Comparison of ENCODE assay signal across 13 cellular contexts in the genomic region with DNA sequence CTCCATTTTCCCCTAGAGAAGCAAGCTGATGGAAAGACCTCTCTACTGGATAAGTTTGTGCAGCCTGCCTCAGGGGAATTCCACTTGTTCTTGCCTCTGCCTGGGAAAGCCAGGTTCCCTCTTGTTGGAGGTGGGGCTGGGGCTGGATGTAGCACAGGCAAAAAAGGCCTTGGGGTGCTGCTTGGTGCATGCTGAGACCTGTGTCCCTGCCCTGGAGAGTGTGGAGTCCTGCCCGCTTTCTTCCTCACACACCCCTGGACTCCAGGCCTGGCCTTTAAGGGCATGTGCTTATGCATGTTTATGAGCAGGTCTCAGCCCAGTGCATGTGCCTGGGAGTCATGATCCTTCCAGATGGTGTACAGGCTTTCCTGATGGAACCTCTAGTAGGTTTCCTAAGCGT. TPM values are rescaled to one million over a fixed set of nuclear protein-coding genes. Genes with fewer than 3 reads are reported as not detected.
DNase-seq lines count a peak whose midpoint lies in the region; ATAC-seq and TF ChIP-seq lines count a peak whose summit lies in the region.
"Had no signal": no experiment of that assay in that cellular context is flagged by ENCODE, and none has a peak within 500 bp of the region (broad histone marks: within the 10 kb centered on the region; RNA-seq: fewer than 3 reads in every experiment).

No MANE protein-coding gene starts in this region.

- H3K4me1 Mint-ChIP-seq in activated CD4-positive, alpha-beta T cell treated with anti-CD3 and anti-CD28 coated beads for 36 hours, result peaks cover 8% of the 10 kb centered on the region

- H3K27ac ChIP-seq in ascending aorta (peak overlapping the region; percentile 63 to 64), thoracic aorta (peak overlapping the region; percentile 45 to 58)

- no peak for DNase-seq in activated CD4-positive, alpha-beta T cell treated with anti-CD3 and anti-CD28 coated beads for 36 hours
- DNase-seq in activated CD4-positive, alpha-beta T cell treated with anti-CD3 and anti-CD28 coated beads, Interleukin-2, amount 50 U/mL, for 4 hours, result no peak
- DNase-seq in ascending aorta (ENCODE audit: low spot score in 2 of 2) (no peak), islet precursor cell (peak; percentile 85), thoracic aorta (ENCODE audit: low spot score) (no peak), C1 segment of cervical spinal cord (lab: John Stamatoyannopoulos, UW) (no peak)
- DNase-seq in stimulated activated naive CD4-positive, alpha-beta T cell treated with Interleukin-2 at 50 U/mL for 16 hours (lab: John Stamatoyannopoulos, UW), result no peak
- DNase-seq: activated CD8-positive, alpha-beta memory T cell treated with anti-CD3 and anti-CD28 coated beads, Interleukin-2, amount 50 U/mL, for 4 hours; GOT3; NCI-H69; SHP77; transverse colon had no signal

- H3K9me3 Mint-ChIP-seq in activated CD4-positive, alpha-beta T cell treated with anti-CD3 and anti-CD28 coated beads for 36 hours (ENCODE audit: low read depth), result no peaks in the 10 kb centered on the region

- H3K9me3 ChIP-seq in ascending aorta (no peaks in the 10 kb centered on the region), thoracic aorta (no peaks in the 10 kb centered on the region)
- H3K9me3 ChIP-seq: transverse colon had no signal

- CTCF ChIA-PET in activated CD4-positive, alpha-beta T cell treated with anti-CD3 and anti-CD28 coated beads for 36 hours (lab: Charles Lee), result interaction anchor here (0.7 to 1.4 kb wide), 2 partner anchors 26 to 28 kb away, joined by 3 to 4 read pairs; no protein-coding TSS in a partner anchor

- no peak for TF ChIP-seq CTCF in ascending aorta (IDR thresholded peaks at IDR 0.05)
- no peak for TF ChIP-seq CTCF in thoracic aorta (IDR thresholded peaks at IDR 0.05)

- H3K36me3 Mint-ChIP-seq in activated CD4-positive, alpha-beta T cell treated with anti-CD3 and anti-CD28 coated beads for 36 hours (ENCODE audit: low read depth), result peaks cover 8% of the 10 kb centered on the region

- H3K4me3 ChIP-seq in ascending aorta (no peak overlapping the region), thoracic aorta (no peak overlapping the region)
- H3K4me3 ChIP-seq: transverse colon had no signal

- ATAC-seq in activated CD4-positive, alpha-beta T cell treated with anti-CD3 and anti-CD28 coated beads for 36 hours, result no peak
- ATAC-seq in thoracic aorta (ENCODE audit: insufficient number of reproducible peaks, low FRiP score, low read depth), result no peak
- ATAC-seq in HG03095 (IDR thresholded peaks at IDR 0.05; ENCODE audit: unreplicated experiment), result no peak

- intact Hi-C loops in activated CD4-positive, alpha-beta T cell treated with anti-CD3 and anti-CD28 coated beads for 36 hours (cut with DNase I, micrococcal nuclease), result no loop called here
- intact Hi-C loops in ascending aorta (cut with DNase I), result no loop called here

- H3K27me3 ChIP-seq in ascending aorta, result no peaks in the 10 kb centered on the region
- H3K27me3 ChIP-seq in thoracic aorta (replicated peaks; ENCODE audit: insufficient read depth), result no peaks in the 10 kb centered on the region
- H3K27me3 ChIP-seq: transverse colon had no signal

- POLR2A ChIA-PET in activated CD4-positive, alpha-beta T cell treated with anti-CD3 and anti-CD28 coated beads for 36 hours (lab: Charles Lee), result no interaction called here

- peaks cover 0 to 12% of the 10 kb centered on the region in 2 donors for H3K4me1 ChIP-seq in ascending aorta
- peaks cover 0 to 20% of the 10 kb centered on the region in 2 donors for H3K4me1 ChIP-seq in thoracic aorta (ENCODE audit: control insufficient read depth in 1 of 2, low read depth in 2 of 2)

- no peaks in the 10 kb centered on the region for H3K27me3 Mint-ChIP-seq in activated CD4-positive, alpha-beta T cell treated with anti-CD3 and anti-CD28 coated beads for 36 hours

- peaks cover 8 to 18% of the 10 kb centered on the region in 2 donors for H3K36me3 ChIP-seq in ascending aorta
- H3K36me3 ChIP-seq in thoracic aorta, result no peaks in the 10 kb centered on the region
- H3K36me3 ChIP-seq: transverse colon had no signal

- no peak overlapping the region for H3K4me3 Mint-ChIP-seq in activated CD4-positive, alpha-beta T cell treated with anti-CD3 and anti-CD28 coated beads for 36 hours

- H3K27ac Mint-ChIP-seq in activated CD4-positive, alpha-beta T cell treated with anti-CD3 and anti-CD28 coated beads for 36 hours, result peak overlapping the region; percentile 22

RNA-seq across cellular contexts. Expression of a gene that starts 23.5 kb away (rescaled TPM):
- 10 to 100 TPM; 17.1 to 17.6 TPM for total RNA-seq in activated CD4-positive, alpha-beta T cell treated with anti-CD3 and anti-CD28 coated beads for 36 hours
- total RNA-seq in ascending aorta, result 16.4 TPM
- 10 to 100 TPM in 1 of 2 donors, 1 to 10 TPM in 1; 1.1 to 11.3 TPM for total RNA-seq in thoracic aorta

RNA-seq across cellular contexts. Expression of a gene that starts 30.1 kb away (rescaled TPM):
- total RNA-seq in activated CD4-positive, alpha-beta T cell treated with anti-CD3 and anti-CD28 coated beads for 36 hours, result 10 to 100 TPM; 16.1 to 19.0 TPM
- 27.6 TPM for total RNA-seq in ascending aorta
- total RNA-seq in thoracic aorta, result 10 to 100 TPM; 35.8 to 37.0 TPM

RNA-seq across cellular contexts. Expression of a gene that starts 34.3 kb away (rescaled TPM):
- total RNA-seq in activated CD4-positive, alpha-beta T cell treated with anti-CD3 and anti-CD28 coated beads for 36 hours, result 1 to 10 TPM; 5.0 to 6.9 TPM
- total RNA-seq in ascending aorta (13.9 TPM), thoracic aorta (1 to 10 TPM; 1.9 to 4.0 TPM)
